1 cellular context compared by ENCODE assay signal in the genomic region with DNA sequence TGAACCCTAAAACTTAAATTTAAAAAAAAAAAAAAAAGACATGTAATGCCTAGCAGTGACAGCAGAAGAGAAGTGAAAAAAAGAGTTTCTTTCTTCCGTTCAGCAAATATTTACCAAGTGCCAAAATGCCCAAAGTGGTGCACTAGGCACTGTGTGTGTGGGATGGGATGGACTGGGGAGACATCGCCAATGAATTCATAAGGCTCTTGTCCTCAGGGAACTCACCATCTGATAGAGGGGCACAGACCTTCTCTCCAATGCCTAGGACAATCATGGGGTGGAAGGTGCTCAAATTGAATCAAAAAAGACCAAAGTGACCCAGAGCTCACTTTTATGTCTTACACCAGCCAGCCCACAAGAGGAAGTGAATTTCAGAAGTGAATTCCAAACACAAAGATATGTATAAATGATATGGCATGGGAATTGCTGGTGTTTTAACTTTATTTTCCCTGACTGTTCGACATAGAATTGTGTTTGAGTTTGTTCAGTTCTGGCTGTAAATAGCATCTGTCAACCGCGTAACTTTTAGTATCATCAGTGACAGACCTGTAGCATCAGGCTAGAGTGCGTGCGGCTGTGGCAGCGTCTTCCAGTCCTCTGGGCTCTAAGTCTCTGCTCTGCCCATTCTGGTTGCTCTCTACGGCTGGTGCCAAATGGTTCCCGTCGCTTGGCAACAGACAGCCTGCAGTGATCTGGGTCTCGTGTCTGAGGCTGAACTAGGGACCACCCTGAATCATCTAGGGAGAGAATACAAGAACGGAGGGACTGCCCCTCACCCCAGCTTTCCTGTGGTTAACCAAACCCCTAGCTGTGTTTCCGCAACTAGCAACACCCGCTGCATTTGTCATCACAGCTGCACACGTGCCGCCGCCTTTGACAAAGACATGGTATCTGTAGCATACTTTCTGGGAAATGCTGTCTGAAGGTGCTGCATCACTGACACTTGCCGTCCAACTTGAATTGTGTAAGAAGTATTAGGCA.
TF ChIP-seq lines count a peak whose summit lies in the region.

No MANE protein-coding gene starts in this region.

TF ChIP-seq in SK-N-SH, 30 proteins besides CTCF, POLR2A, EP300 and RAD21 (continued from another document):
- TF ChIP-seq, protein P1, sequence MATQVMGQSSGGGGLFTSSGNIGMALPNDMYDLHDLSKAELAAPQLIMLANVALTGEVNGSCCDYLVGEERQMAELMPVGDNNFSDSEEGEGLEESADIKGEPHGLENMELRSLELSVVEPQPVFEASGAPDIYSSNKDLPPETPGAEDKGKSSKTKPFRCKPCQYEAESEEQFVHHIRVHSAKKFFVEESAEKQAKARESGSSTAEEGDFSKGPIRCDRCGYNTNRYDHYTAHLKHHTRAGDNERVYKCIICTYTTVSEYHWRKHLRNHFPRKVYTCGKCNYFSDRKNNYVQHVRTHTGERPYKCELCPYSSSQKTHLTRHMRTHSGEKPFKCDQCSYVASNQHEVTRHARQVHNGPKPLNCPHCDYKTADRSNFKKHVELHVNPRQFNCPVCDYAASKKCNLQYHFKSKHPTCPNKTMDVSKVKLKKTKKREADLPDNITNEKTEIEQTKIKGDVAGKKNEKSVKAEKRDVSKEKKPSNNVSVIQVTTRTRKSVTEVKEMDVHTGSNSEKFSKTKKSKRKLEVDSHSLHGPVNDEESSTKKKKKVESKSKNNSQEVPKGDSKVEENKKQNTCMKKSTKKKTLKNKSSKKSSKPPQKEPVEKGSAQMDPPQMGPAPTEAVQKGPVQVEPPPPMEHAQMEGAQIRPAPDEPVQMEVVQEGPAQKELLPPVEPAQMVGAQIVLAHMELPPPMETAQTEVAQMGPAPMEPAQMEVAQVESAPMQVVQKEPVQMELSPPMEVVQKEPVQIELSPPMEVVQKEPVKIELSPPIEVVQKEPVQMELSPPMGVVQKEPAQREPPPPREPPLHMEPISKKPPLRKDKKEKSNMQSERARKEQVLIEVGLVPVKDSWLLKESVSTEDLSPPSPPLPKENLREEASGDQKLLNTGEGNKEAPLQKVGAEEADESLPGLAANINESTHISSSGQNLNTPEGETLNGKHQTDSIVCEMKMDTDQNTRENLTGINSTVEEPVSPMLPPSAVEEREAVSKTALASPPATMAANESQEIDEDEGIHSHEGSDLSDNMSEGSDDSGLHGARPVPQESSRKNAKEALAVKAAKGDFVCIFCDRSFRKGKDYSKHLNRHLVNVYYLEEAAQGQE (IDR thresholded peaks at IDR 0.05; ENCODE audit: low read depth, low read length) = no peak
- TF ChIP-seq TCF12 (IDR thresholded peaks at IDR 0.05) (peak; percentile 49), TEAD4 (IDR thresholded peaks at IDR 0.05; ENCODE audit: borderline replicate concordance, insufficient read depth) (no peak)
